Comparison of ENCODE assay signal across 14 cellular contexts in the genomic region with DNA sequence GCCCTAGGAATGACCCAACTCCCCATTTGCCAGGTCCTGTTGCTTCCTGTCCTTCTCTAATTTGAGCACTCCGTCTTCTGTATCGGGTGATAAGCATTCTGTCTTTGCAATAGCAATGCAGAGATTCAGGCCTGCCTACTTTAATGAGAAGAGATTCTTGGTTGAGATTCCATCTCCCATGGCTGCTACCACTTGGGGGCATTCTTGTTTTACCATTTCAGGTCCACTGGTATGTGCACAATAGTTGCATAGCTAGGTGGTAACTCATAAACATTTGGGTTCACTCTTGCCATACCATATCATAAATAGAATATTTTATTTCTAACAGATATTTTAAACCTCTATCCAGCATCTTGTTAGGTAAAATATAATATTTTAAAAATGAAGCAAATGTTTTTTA. TPM values are rescaled to one million over a fixed set of nuclear protein-coding genes. Genes with fewer than 3 reads are reported as not detected.
DNase-seq lines count a peak whose midpoint lies in the region; ATAC-seq and TF ChIP-seq lines count a peak whose summit lies in the region.
"Had no signal": no experiment of that assay in that cellular context is flagged by ENCODE, and none has a peak within 500 bp of the region (broad histone marks: within the 10 kb centered on the region; RNA-seq: fewer than 3 reads in every experiment).

No MANE protein-coding gene starts in this region.

- peaks cover 4 to 12% (median 9%) of the 10 kb centered on the region in 3 donors for H3K27me3 Mint-ChIP-seq in CD14-positive monocyte (ENCODE audit: low read depth in 3 of 3)

- TF ChIP-seq CTCF in CD14-positive monocyte (IDR thresholded peaks at IDR 0.05), result no peak

- H3K27ac Mint-ChIP-seq in CD14-positive monocyte, result no peak overlapping the region

- peaks cover 0 to 2% (median 0%) of the 10 kb centered on the region in 7 donors for H3K9me3 Mint-ChIP-seq in CD14-positive monocyte

- H3K4me1 Mint-ChIP-seq in CD14-positive monocyte, result no peaks in the 10 kb centered on the region

- intact Hi-C loops in CD14-positive monocyte (cut with micrococcal nuclease), result no loop called here
- intact Hi-C loops in left colon (cut with DNase I, micrococcal nuclease), result no loop called here

- H3K4me3 ChIP-seq in H7 (ENCODE audit: insufficient read depth, low read depth, low read length), result no peak overlapping the region
- H3K4me3 ChIP-seq: ascending aorta, left ventricle myocardium inferior, testis had no signal

- ATAC-seq in left colon, result no peak
- ATAC-seq: esophagus mucosa had no signal

- no peaks in the 10 kb centered on the region for H3K36me3 Mint-ChIP-seq in CD14-positive monocyte

- H3K4me3 Mint-ChIP-seq in CD14-positive monocyte, result no peak overlapping the region

- DNase-seq in NCI-H1105 treated with DMSO at 0.1 percent for 48 hours (lab: John Stamatoyannopoulos, UW), result peak; percentile 3
- no peak for DNase-seq in NCI-H1105 (lab: John Stamatoyannopoulos, UW)
- DNase-seq in H7, result peak; percentile 20
- peak; percentile 31 for DNase-seq in RKO (ENCODE audit: low spot score)
- peak; percentile 22 for DNase-seq in iPS-NIHi7 (ENCODE audit: extremely low spot score)
- no peak for DNase-seq in CD14-positive monocyte (ENCODE audit: low spot score)
- DNase-seq in left colon, result no peak
- DNase-seq in NCI-H1436 (lab: John Stamatoyannopoulos, UW), result no peak
- DNase-seq: left ventricle myocardium inferior, SW 1271, testis had no signal

- H3K36me3 ChIP-seq in H7 (replicated peaks; ENCODE audit: control insufficient read depth, insufficient read depth, low read length), result no peaks in the 10 kb centered on the region
- H3K36me3 ChIP-seq: ascending aorta, left ventricle myocardium inferior had no signal

- no peaks in the 10 kb centered on the region for H3K27me3 ChIP-seq in H7 (ENCODE audit: control insufficient read depth, insufficient read depth, low read length)
- H3K27me3 ChIP-seq: ascending aorta, testis had no signal

RNA-seq across cellular contexts. Expression of gene CALCB, which starts 34.4 kb away (rescaled TPM):
- 0.21 and 0.41 TPM in 2 replicates for total RNA-seq in H7 (2014; rRNA removed; shearing (Covaris generic))
- not detected for polyA plus RNA-seq in CD14-positive monocyte
- under 1 TPM in 1 of 2 donors, not detected in 1; 0.21 TPM for total RNA-seq in left colon
- total RNA-seq: ascending aorta, esophagus mucosa, left ventricle myocardium inferior, osteocyte had no signal

Comparison
In these comparisons a context has a peak if more than half of its experiments do, and no peak if none do; other contexts are left out.
1. DNase-seq: peak in NCI-H1105 treated with DMSO at 0.1 percent for 48 hours (single experiment), H7 (single experiment), RKO (single experiment) and iPS-NIHi7 (single experiment); none in NCI-H1105 (single experiment), CD14-positive monocyte (single experiment), left colon (0 of 2) and NCI-H1436 (single experiment).